8 cellular contexts compared by ENCODE assay signal in genomic region chr2:74834806-74835755, GRCh38. TPM values are rescaled to one million over a fixed set of nuclear protein-coding genes. Genes with fewer than 3 reads are reported as not detected.
DNase-seq lines count a peak whose midpoint lies in the region; ATAC-seq, FAIRE-seq and TF ChIP-seq lines count a peak whose summit lies in the region.

No MANE protein-coding gene starts in this region.

- H4K12ac ChIP-seq in trophoblast cell (ENCODE audit: low read depth, low read length), result peak overlapping the region; percentile 51

- no peaks in the 10 kb centered on the region for H3K36me3 ChIP-seq in CD8-positive, alpha-beta memory T cell (ENCODE audit: insufficient read depth, low read length)
- H3K36me3 ChIP-seq in PC-3 (ENCODE audit: low read depth, low read length), result no peaks in the 10 kb centered on the region
- no peaks in the 10 kb centered on the region for H3K36me3 ChIP-seq in trophoblast cell (ENCODE audit: control insufficient read depth in 1 of 2, insufficient read depth in 2 of 2, low read length in 2 of 2)

- peaks cover 60% of the 10 kb centered on the region for H3K79me2 ChIP-seq in PC-3 (ENCODE audit: low read length)
- H3K79me2 ChIP-seq in trophoblast cell (ENCODE audit: control insufficient read depth, insufficient read depth, low read length, poor library complexity), result peaks cover 12% of the 10 kb centered on the region

- H3K4me3 ChIP-seq in CD8-positive, alpha-beta memory T cell (ENCODE audit: low read length), result peak overlapping the region; percentile 61
- H3K4me3 ChIP-seq in PC-3 (ENCODE audit: low read length) (peak overlapping the region; percentile 82), trophoblast cell (ENCODE audit: low read depth, low read length) (peak overlapping the region; percentile 85)

- H3K9me2 ChIP-seq in PC-3 (replicated peaks; ENCODE audit: low read length), result no peaks in the 10 kb centered on the region

- ATAC-seq in GM19351 (IDR thresholded peaks at IDR 0.05; ENCODE audit: unreplicated experiment), result peak; percentile 47
- peak; percentile 34 for ATAC-seq in HG03442 (IDR thresholded peaks at IDR 0.05; ENCODE audit: unreplicated experiment)
- ATAC-seq in PC-3, result peak; percentile 32
- peak; percentile 33 for ATAC-seq in foreskin keratinocyte

- H3K27me3 Mint-ChIP-seq in CD8-positive, alpha-beta memory T cell, result peaks cover 11 to 35% of the 10 kb centered on the region in 2 donors

- H3K14ac ChIP-seq in trophoblast cell (ENCODE audit: low read length), result peak overlapping the region; percentile 62

- no peaks in the 10 kb centered on the region for H3K27me3 ChIP-seq in CD8-positive, alpha-beta memory T cell (ENCODE audit: insufficient read depth, low read length, poor library complexity, severe bottlenecking)
- H3K27me3 ChIP-seq in PC-3 (ENCODE audit: low read length), result no peaks in the 10 kb centered on the region
- H3K27me3 ChIP-seq in foreskin keratinocyte, result no peaks in the 10 kb centered on the region
- H3K27me3 ChIP-seq in trophoblast cell (ENCODE audit: insufficient read depth, low read length), result no peaks in the 10 kb centered on the region

- H2BK5ac ChIP-seq in trophoblast cell (ENCODE audit: low read depth, low read length, poor library complexity), result peak overlapping the region; percentile 58

- CTCF ChIA-PET in CD8-positive, alpha-beta memory T cell (lab: Charles Lee), result interaction anchor here (1.1 to 3.3 kb wide), 2 partner anchors 14 to 18 kb away, joined by 5 to 30 read pairs; no protein-coding TSS in a partner anchor
- CTCF ChIA-PET in PC-3 (lab: Charles Lee), result interaction anchor here (0.7 to 1.0 kb wide), 2 partner anchors 118 to 258 kb away, joined by 3 to 9 read pairs; no protein-coding TSS in a partner anchor

- peak overlapping the region; percentile 26 for H3K27ac ChIP-seq in CD8-positive, alpha-beta memory T cell (ENCODE audit: low read depth, low read length)
- H3K27ac ChIP-seq in PC-3 (ENCODE audit: low read length), result peak overlapping the region; percentile 68
- H3K27ac ChIP-seq in foreskin keratinocyte, result peak overlapping the region; percentile 52
- H3K27ac ChIP-seq in trophoblast cell (ENCODE audit: low read depth, low read length), result peak overlapping the region; percentile 40

- FAIRE-seq in urothelium cell line (lab: Jason Lieb, UNC), result no peak

- no peaks in the 10 kb centered on the region for H3F3A ChIP-seq in PC-3 (ENCODE audit: low read length, unreplicated experiment)

- no peak overlapping the region for H3K23ac ChIP-seq in trophoblast cell (ENCODE audit: low read length)

- peak; percentile 18 to 63 (median 40) for DNase-seq in CD8-positive, alpha-beta memory T cell
- peak; percentile 66 for DNase-seq in PC-3
- DNase-seq in activated T-cell treated with anti-CD3 and anti-CD28 coated beads, Interleukin-2, amount 50 U/mL, for 48 hours, result peak; percentile 84 to 85
- DNase-seq in foreskin keratinocyte, result peak in 1 of 2 donors; percentile 64
- peak; percentile 72 to 79 for DNase-seq in trophoblast cell
- peak; percentile 85 for DNase-seq in urothelium cell line (ENCODE audit: low spot score)

- H4K20me1 ChIP-seq in PC-3 (ENCODE audit: low read length), result peaks cover 19% of the 10 kb centered on the region

- H3K9ac ChIP-seq in PC-3 (ENCODE audit: low read length) (peak overlapping the region; percentile 92), trophoblast cell (ENCODE audit: low read length) (peak overlapping the region; percentile 70)

- peak overlapping the region; percentile 85 to 93 (median 88) for H3K4me3 Mint-ChIP-seq in CD8-positive, alpha-beta memory T cell

- peak overlapping the region; percentile 70 for H2AFZ ChIP-seq in PC-3 (ENCODE audit: low read length)
- H2AFZ ChIP-seq in trophoblast cell (ENCODE audit: insufficient read depth, low read length, poor library complexity), result peak overlapping the region; percentile 77

- peak overlapping the region in 4 of 8 donors; percentile 32 to 84 (median 72) for H3K27ac Mint-ChIP-seq in CD8-positive, alpha-beta memory T cell

- peak overlapping the region; percentile 50 for H4K91ac ChIP-seq in trophoblast cell (ENCODE audit: low read depth, low read length)

- H3K79me1 ChIP-seq in trophoblast cell (ENCODE audit: low read length), result peaks cover 12% of the 10 kb centered on the region

- intact Hi-C loops in PC-3 (cut with micrococcal nuclease), result loop anchor here (2.0 kb wide), 2 partner anchors 94 to 144 kb away; no protein-coding TSS in a partner anchor

- H3K4me1 ChIP-seq in CD8-positive, alpha-beta memory T cell (ENCODE audit: insufficient read depth, low read length), result peaks cover 17% of the 10 kb centered on the region
- H3K4me1 ChIP-seq in PC-3 (ENCODE audit: insufficient read depth, low read length), result peaks cover 42% of the 10 kb centered on the region
- peaks cover 8% of the 10 kb centered on the region for H3K4me1 ChIP-seq in foreskin keratinocyte
- peaks cover 6 to 20% of the 10 kb centered on the region in 2 experiments for H3K4me1 ChIP-seq in trophoblast cell (ENCODE audit: control insufficient read depth in 1 of 2, insufficient read depth in 2 of 2, low read length in 2 of 2)

- H2BK12ac ChIP-seq in trophoblast cell (ENCODE audit: low read length), result peak overlapping the region; percentile 12

- POLR2A ChIA-PET in CD8-positive, alpha-beta memory T cell (lab: Charles Lee), result no interaction called here
- POLR2A ChIA-PET in PC-3 (lab: Charles Lee; ENCODE audit: unreplicated experiment), result interaction anchor here (0.6 to 1.1 kb wide), 4 partner anchors 48 to 144 kb away, joined by 3 to 13 read pairs (median 6); no protein-coding TSS in a partner anchor

- WGBS in trophoblast cell (ENCODE audit: extremely low coverage, insufficient coverage, insufficient read length), result no CpG with 5 or more reads among the region's 85 CpGs

- no peak for TF ChIP-seq CTCF in PC-3 (conservative IDR thresholded peaks at IDR 0.05; ENCODE audit: low read depth, low read length)
- no peak for TF ChIP-seq CTCF in foreskin keratinocyte (conservative IDR thresholded peaks at IDR 0.05)

- H3K4me2 ChIP-seq in PC-3 (ENCODE audit: low read length) (peak overlapping the region; percentile 91), trophoblast cell (ENCODE audit: low read length) (peak overlapping the region; percentile 89)

- peak overlapping the region; percentile 66 for H4K8ac ChIP-seq in trophoblast cell (ENCODE audit: low read depth, low read length)

- peak overlapping the region; percentile 63 for H3K4ac ChIP-seq in trophoblast cell (ENCODE audit: low read depth, low read length)

- peak overlapping the region; percentile 72 for H3K18ac ChIP-seq in trophoblast cell (ENCODE audit: low read length)

- no TSS peak for BruUV-seq in PC-3 (replicated peaks; lab: Mats Ljungman, UMichigan)

- H3K9me3 Mint-ChIP-seq in CD8-positive, alpha-beta memory T cell, result no peaks in the 10 kb centered on the region

- H3K36me3 Mint-ChIP-seq in CD8-positive, alpha-beta memory T cell, result no peaks in the 10 kb centered on the region

- no peaks in the 10 kb centered on the region for H3K9me3 ChIP-seq in CD8-positive, alpha-beta memory T cell (ENCODE audit: low read length)
- H3K9me3 ChIP-seq in PC-3 (ENCODE audit: low read length) (no peaks in the 10 kb centered on the region), trophoblast cell (ENCODE audit: insufficient read depth, low read depth, low read length) (no peaks in the 10 kb centered on the region)

- H2AK5ac ChIP-seq in trophoblast cell (ENCODE audit: low read length), result no peak overlapping the region

- H2BK120ac ChIP-seq in trophoblast cell (ENCODE audit: insufficient read depth, low read length, poor library complexity), result peak overlapping the region; percentile 6

- H3K4me1 Mint-ChIP-seq in CD8-positive, alpha-beta memory T cell, result peaks cover 27 to 42% (median 35%) of the 10 kb centered on the region in 3 donors

RNA-seq across cellular contexts. Expression of gene HK2, which starts 1.2 kb away (rescaled TPM):
- 10 to 100 TPM; 54.5 to 57.0 TPM for total RNA-seq in CD8-positive, alpha-beta memory T cell
- 1.8 TPM for polyA plus RNA-seq in CD8-positive, alpha-beta memory T cell
- total RNA-seq in PC-3 (2014; rRNA removed) (43.8 and 55.2 TPM in 2 replicates), foreskin keratinocyte (16.1 and 24.9 TPM in 2 replicates)
- polyA plus RNA-seq in foreskin keratinocyte, result 4.5 and 7.7 TPM in 2 replicates
- polyA plus RNA-seq in trophoblast cell (2013), result 24.5 and 24.8 TPM in 2 replicates
